Comparison of ENCODE assay signal across 17 cellular contexts in the genomic region with DNA sequence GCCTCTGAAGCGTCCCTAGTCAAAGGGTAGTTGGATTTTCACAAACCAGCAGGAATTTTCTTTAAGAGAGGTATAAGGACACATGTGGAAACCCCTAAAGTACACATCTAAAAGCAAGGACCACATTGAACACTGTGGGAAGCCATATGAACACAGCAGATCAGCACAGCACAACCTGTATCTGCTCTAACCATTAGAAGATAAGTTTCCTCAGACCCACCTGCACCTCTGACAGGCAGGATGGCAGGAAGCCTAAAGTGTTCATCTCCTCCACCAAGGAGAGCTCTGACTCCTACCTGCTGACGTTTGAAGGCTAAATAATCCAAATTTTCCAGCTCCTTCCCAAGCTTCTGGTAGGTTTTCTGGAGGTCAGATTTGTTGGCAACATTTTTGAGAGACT.
"Had no signal": no experiment of that assay in that cellular context is flagged by ENCODE, and none has a peak within 500 bp of the region (broad histone marks: within the 10 kb centered on the region; RNA-seq: fewer than 3 reads in every experiment).

No MANE protein-coding gene starts in this region.

- ATAC-seq: gastroesophageal sphincter had no signal

- H3K27me3 Mint-ChIP-seq: activated B cell treated with CpG ODN at 0.5 μM for 24 hours; activated naive CD8-positive, alpha-beta T cell treated with anti-CD3 and anti-CD28 coated beads for 36 hours had no signal

- H3K4me3 Mint-ChIP-seq: activated B cell treated with CpG ODN at 0.5 μM for 24 hours; activated CD4-positive, alpha-beta T cell treated with anti-CD3 and anti-CD28 coated beads, Interleukin-2, amount 10 ng/mL, durations not matched to agents 7 days and 5 days; activated naive CD8-positive, alpha-beta T cell treated with anti-CD3 and anti-CD28 coated beads for 36 hours; activated T-cell treated with anti-CD3 and anti-CD28 coated beads, Interleukin-2, amount 50 U/mL, for 72 hours; mesothelial cell of epicardium; nephron progenitor cell; type B pancreatic cell had no signal

- DNase-seq: activated B cell treated with CpG ODN at 0.5 μM for 24 hours; activated CD8-positive, alpha-beta memory T cell treated with anti-CD3 and anti-CD28 coated beads, Interleukin-2, amount 50 U/mL, for 48 hours; left cardiac atrium; lower lobe of right lung; psoas muscle; right lobe of liver; stimulated activated CD4-positive, alpha-beta T cell treated with anti-CD3 and anti-CD28 coated beads, Interleukin-4, amount 100 ng/mL, for 4 hours had no signal

- H3K4me1 ChIP-seq: breast epithelium, lower lobe of right lung, psoas muscle, right lobe of liver, suprapubic skin had no signal

- H3K27ac ChIP-seq: breast epithelium, gastroesophageal sphincter, lower lobe of right lung, psoas muscle, right lobe of liver, suprapubic skin had no signal

- H3K27ac Mint-ChIP-seq: activated B cell treated with CpG ODN at 0.5 μM for 24 hours; activated CD4-positive, alpha-beta T cell treated with anti-CD3 and anti-CD28 coated beads, Interleukin-2, amount 10 ng/mL, durations not matched to agents 7 days and 5 days; activated naive CD8-positive, alpha-beta T cell treated with anti-CD3 and anti-CD28 coated beads for 36 hours; activated T-cell treated with anti-CD3 and anti-CD28 coated beads, Interleukin-2, amount 50 U/mL, for 72 hours; mesothelial cell of epicardium; nephron progenitor cell; type B pancreatic cell had no signal

- H3K4me3 ChIP-seq: breast epithelium, gastroesophageal sphincter, lower lobe of right lung, psoas muscle, right lobe of liver, smooth muscle cell, suprapubic skin had no signal

- H3K9me3 Mint-ChIP-seq: activated B cell treated with CpG ODN at 0.5 μM for 24 hours; activated CD4-positive, alpha-beta T cell treated with anti-CD3 and anti-CD28 coated beads, Interleukin-2, amount 10 ng/mL, durations not matched to agents 7 days and 5 days; activated naive CD8-positive, alpha-beta T cell treated with anti-CD3 and anti-CD28 coated beads for 36 hours; activated T-cell treated with anti-CD3 and anti-CD28 coated beads, Interleukin-2, amount 50 U/mL, for 72 hours; mesothelial cell of epicardium; nephron progenitor cell; type B pancreatic cell had no signal

- H3K4me2 ChIP-seq: smooth muscle cell had no signal

- H3K27me3 ChIP-seq: breast epithelium, gastroesophageal sphincter, right lobe of liver, suprapubic skin had no signal

- H3K36me3 Mint-ChIP-seq: activated naive CD8-positive, alpha-beta T cell treated with anti-CD3 and anti-CD28 coated beads for 36 hours; mesothelial cell of epicardium; type B pancreatic cell had no signal

- H3K9me3 ChIP-seq: breast epithelium, gastroesophageal sphincter, lower lobe of right lung, psoas muscle, right lobe of liver, suprapubic skin had no signal

- H3K4me1 Mint-ChIP-seq: activated B cell treated with CpG ODN at 0.5 μM for 24 hours; activated CD4-positive, alpha-beta T cell treated with anti-CD3 and anti-CD28 coated beads, Interleukin-2, amount 10 ng/mL, durations not matched to agents 7 days and 5 days had no signal

- H3K36me3 ChIP-seq: breast epithelium, gastroesophageal sphincter, lower lobe of right lung, right lobe of liver, suprapubic skin had no signal
